ENCODE assay signal across 9 cellular contexts in the genomic region with DNA sequence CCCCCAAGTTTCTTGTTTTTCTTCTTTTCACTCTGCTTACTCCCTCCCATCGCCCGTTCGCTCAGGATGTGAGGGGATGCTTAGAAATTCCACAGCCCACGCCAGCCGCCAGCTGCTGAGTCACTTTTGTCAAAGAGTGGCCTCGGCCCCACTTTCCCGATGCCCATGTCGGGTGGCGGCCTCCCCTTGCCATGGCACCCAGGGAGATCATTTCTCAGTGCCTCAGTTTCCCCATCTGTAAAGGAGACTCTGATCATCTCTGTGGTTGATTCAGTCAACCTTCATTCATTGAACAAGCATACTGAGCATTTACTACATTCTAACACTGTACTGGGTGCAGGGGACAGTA. TPM values are rescaled to one million over a fixed set of nuclear protein-coding genes. Genes with fewer than 3 reads are reported as not detected.
DNase-seq lines count a peak whose midpoint lies in the region; ATAC-seq, FAIRE-seq and TF ChIP-seq lines count a peak whose summit lies in the region.
"Had no signal": no experiment of that assay in that cellular context is flagged by ENCODE, and none has a peak within 500 bp of the region (broad histone marks: within the 10 kb centered on the region; RNA-seq: fewer than 3 reads in every experiment).

No MANE protein-coding gene starts in this region.

- H3K4me1 ChIP-seq in ascending aorta: peaks cover 34 to 56% of the 10 kb centered on the region in 2 donors
- peaks cover 44% of the 10 kb centered on the region for H3K4me1 ChIP-seq in mesenchymal stem cell (ENCODE audit: control insufficient read depth, insufficient read depth, low read depth, low read length)
- no peaks in the 10 kb centered on the region for H3K4me1 ChIP-seq in upper lobe of right lung

- H3K9me3 Mint-ChIP-seq in activated naive CD4-positive, alpha-beta T cell treated with anti-CD3 and anti-CD28 coated beads for 36 hours: no peaks in the 10 kb centered on the region

- H3K14ac ChIP-seq in mesenchymal stem cell (ENCODE audit: low read length in 2 of 2): peak overlapping the region in 1 of 2 experiments; percentile 46

- H2BK120ac ChIP-seq in mesenchymal stem cell (ENCODE audit: low read depth, low read length): peak overlapping the region; percentile 22

- H2BK15ac ChIP-seq in mesenchymal stem cell (ENCODE audit: low read depth, poor library complexity, severe bottlenecking): no peak overlapping the region

- peaks cover 5% of the 10 kb centered on the region for H3K4me1 Mint-ChIP-seq in activated naive CD4-positive, alpha-beta T cell treated with anti-CD3 and anti-CD28 coated beads for 36 hours (ENCODE audit: low read depth)

- H2AFZ ChIP-seq in mesenchymal stem cell (ENCODE audit: low read depth, low read length): no peak overlapping the region

- H3K27ac Mint-ChIP-seq in activated naive CD4-positive, alpha-beta T cell treated with anti-CD3 and anti-CD28 coated beads for 36 hours: no peak overlapping the region

- no peaks in the 10 kb centered on the region for H3K9me3 ChIP-seq in ascending aorta
- no peaks in the 10 kb centered on the region for H3K9me3 ChIP-seq in mesenchymal stem cell (ENCODE audit: control insufficient read depth, low read length)
- H3K9me3 ChIP-seq in upper lobe of right lung: no peaks in the 10 kb centered on the region

- H3K36me3 Mint-ChIP-seq in activated naive CD4-positive, alpha-beta T cell treated with anti-CD3 and anti-CD28 coated beads for 36 hours (ENCODE audit: low read depth): no peaks in the 10 kb centered on the region

- H2AK5ac ChIP-seq in mesenchymal stem cell (ENCODE audit: low read length, severe bottlenecking): no peak overlapping the region

- H3K4ac ChIP-seq in mesenchymal stem cell (ENCODE audit: low read depth in 1 of 2, low read length in 2 of 2): peak overlapping the region in 1 of 2 experiments; percentile 76

- H3K9ac ChIP-seq in mesenchymal stem cell (ENCODE audit: low read length): peak overlapping the region; percentile 97

- H3K27ac ChIP-seq in ascending aorta: peak overlapping the region; percentile 98 to 99
- peak overlapping the region; percentile 51 for H3K27ac ChIP-seq in mesenchymal stem cell (ENCODE audit: low read length, poor library complexity, severe bottlenecking)
- H3K27ac ChIP-seq in upper lobe of right lung: peak overlapping the region; percentile 68

- peak overlapping the region in 1 of 2 experiments; percentile 94 for H2BK12ac ChIP-seq in mesenchymal stem cell (ENCODE audit: low read length in 2 of 2)

- H3K27me3 Mint-ChIP-seq in activated naive CD4-positive, alpha-beta T cell treated with anti-CD3 and anti-CD28 coated beads for 36 hours (ENCODE audit: low read depth): peaks cover 14% of the 10 kb centered on the region

- H2BK5ac ChIP-seq in mesenchymal stem cell (ENCODE audit: low read depth, low read length, poor library complexity, severe bottlenecking): no peak overlapping the region

- DNase-seq in activated naive CD4-positive, alpha-beta T cell treated with anti-CD3 and anti-CD28 coated beads for 36 hours: no peak
- no peak for DNase-seq in activated naive CD4-positive, alpha-beta T cell (lab: John Stamatoyannopoulos, UW)
- DNase-seq in ascending aorta (ENCODE audit: low spot score in 2 of 2): no peak
- no peak for DNase-seq in mesenchymal stem cell
- no peak for DNase-seq in upper lobe of right lung
- DNase-seq in NCI-H524 (lab: John Stamatoyannopoulos, UW): no peak
- DNase-seq in D721Med (ENCODE audit: insufficient read length, low spot score): no peak
- no peak for DNase-seq in kidney glomerular epithelial cell (lab: John Stamatoyannopoulos, UW)

- no peak for ATAC-seq in upper lobe of right lung

- WGBS in mesenchymal stem cell: 9% methylated on average over 9 of the region's 9 CpGs

- H3K36me3 ChIP-seq in ascending aorta (peaks cover 3 to 12% of the 10 kb centered on the region in 2 donors), mesenchymal stem cell (ENCODE audit: control insufficient read depth in 1 of 2, insufficient read depth in 2 of 2, low read depth in 1 of 2, low read length in 2 of 2) (peaks cover 15 to 26% of the 10 kb centered on the region in 2 experiments), upper lobe of right lung (peaks cover 3% of the 10 kb centered on the region)

- no peak for TF ChIP-seq CTCF in ascending aorta (IDR thresholded peaks at IDR 0.05)
- no peak for TF ChIP-seq CTCF in upper lobe of right lung (IDR thresholded peaks at IDR 0.05)
- TF ChIP-seq CTCF in D721Med (IDR thresholded peaks at IDR 0.05; ENCODE audit: insufficient read depth, missing control alignments): no peak

- FAIRE-seq in D721Med (lab: Jason Lieb, UNC): no peak

- H3K27me3 ChIP-seq in ascending aorta (no peaks in the 10 kb centered on the region), mesenchymal stem cell (ENCODE audit: control insufficient read depth in 1 of 2, insufficient read depth in 1 of 2, low read length in 2 of 2) (no peaks in the 10 kb centered on the region), upper lobe of right lung (peaks cover 6% of the 10 kb centered on the region)

- H3K4me3 ChIP-seq in ascending aorta (peak overlapping the region; percentile 57 to 90), mesenchymal stem cell (ENCODE audit: insufficient read depth in 1 of 2, low read depth in 1 of 2, low read length in 2 of 2) (peak overlapping the region; percentile 44 to 68), upper lobe of right lung (peak overlapping the region; percentile 56)

- H3K18ac ChIP-seq in mesenchymal stem cell (ENCODE audit: low read depth in 1 of 2, low read length in 2 of 2): peak overlapping the region in 1 of 2 experiments; percentile 87

- peak overlapping the region; percentile 66 for H3K4me2 ChIP-seq in mesenchymal stem cell (ENCODE audit: low read length, poor library complexity, severe bottlenecking)

- intact Hi-C loops in activated naive CD4-positive, alpha-beta T cell treated with anti-CD3 and anti-CD28 coated beads for 36 hours (cut with micrococcal nuclease): no loop called here
- intact Hi-C loops in ascending aorta (cut with DNase I) (loop anchor here (10.0 kb wide), 1 partner anchor 629 kb away; no protein-coding TSS in a partner anchor), upper lobe of right lung (cut with DNase I) (no loop called here)

- peak overlapping the region; percentile 58 for H3K4me3 Mint-ChIP-seq in activated naive CD4-positive, alpha-beta T cell treated with anti-CD3 and anti-CD28 coated beads for 36 hours

- peak overlapping the region in 1 of 2 experiments; percentile 19 for H3K23ac ChIP-seq in mesenchymal stem cell (ENCODE audit: low read length in 2 of 2)

- peak overlapping the region; percentile 69 for H4K8ac ChIP-seq in mesenchymal stem cell (ENCODE audit: low read length)

- CTCF ChIA-PET in activated naive CD4-positive, alpha-beta T cell treated with anti-CD3 and anti-CD28 coated beads for 36 hours (lab: Charles Lee): no interaction called here

- H4K91ac ChIP-seq in mesenchymal stem cell (ENCODE audit: low read length): peak overlapping the region; percentile 44

- H3K79me1 ChIP-seq in mesenchymal stem cell (replicated peaks; ENCODE audit: low read length, poor library complexity, severe bottlenecking): peaks cover 2% of the 10 kb centered on the region

RNA-seq across cellular contexts. Expression of gene PDGFRB, which starts 0.4 kb away (rescaled TPM):
- total RNA-seq in activated naive CD4-positive, alpha-beta T cell treated with anti-CD3 and anti-CD28 coated beads for 36 hours: 1 to 10 TPM in 1 of 2 experiments, under 1 TPM in 1; 0.14 to 1.0 TPM
- total RNA-seq in ascending aorta (341 TPM), upper lobe of right lung (120 TPM)
- polyA plus RNA-seq in mesenchymal stem cell (2013, experiment 1 of 2): 203 TPM
- 211 TPM for polyA plus RNA-seq in mesenchymal stem cell (2013, experiment 2 of 2)

RNA-seq across cellular contexts. Expression of gene CDX1, which starts 10.6 kb away (rescaled TPM):
- total RNA-seq in activated naive CD4-positive, alpha-beta T cell treated with anti-CD3 and anti-CD28 coated beads for 36 hours: not detected
- total RNA-seq in ascending aorta: not detected
- 0.08 TPM for polyA plus RNA-seq in mesenchymal stem cell (2013, experiment 1 of 2)
- 0.03 TPM for polyA plus RNA-seq in mesenchymal stem cell (2013, experiment 2 of 2)
- total RNA-seq in upper lobe of right lung: not detected
- total RNA-seq: dermis microvascular lymphatic vessel endothelial cell had no signal

RNA-seq across cellular contexts. Expression of gene SLC6A7, which starts 33.9 kb away (rescaled TPM):
- total RNA-seq in activated naive CD4-positive, alpha-beta T cell treated with anti-CD3 and anti-CD28 coated beads for 36 hours: not detected
- total RNA-seq in ascending aorta (not detected), upper lobe of right lung (not detected)
- not detected for polyA plus RNA-seq in mesenchymal stem cell (2013, experiment 1 of 2)
- not detected for polyA plus RNA-seq in mesenchymal stem cell (2013, experiment 2 of 2)
- total RNA-seq: dermis microvascular lymphatic vessel endothelial cell had no signal

Comparison
In these comparisons a context has a peak if more than half of its experiments do, and no peak if none do; other contexts are left out.
1. RNA of gene PDGFRB, which starts 0.4 kb away (total RNA-seq): 341 TPM in ascending aorta (single experiment) and 120 TPM in upper lobe of right lung (single experiment); 0.14 to 1.0 TPM in activated naive CD4-positive, alpha-beta T cell treated with anti-CD3 and anti-CD28 coated beads for 36 hours; every median in the first group is over 10 times any median in the second.
2. Peak in every context shown above with its lines, with median percentiles within 50 percentile points of each other: H3K27ac ChIP-seq and H3K4me3 ChIP-seq.